In the genomic region with DNA sequence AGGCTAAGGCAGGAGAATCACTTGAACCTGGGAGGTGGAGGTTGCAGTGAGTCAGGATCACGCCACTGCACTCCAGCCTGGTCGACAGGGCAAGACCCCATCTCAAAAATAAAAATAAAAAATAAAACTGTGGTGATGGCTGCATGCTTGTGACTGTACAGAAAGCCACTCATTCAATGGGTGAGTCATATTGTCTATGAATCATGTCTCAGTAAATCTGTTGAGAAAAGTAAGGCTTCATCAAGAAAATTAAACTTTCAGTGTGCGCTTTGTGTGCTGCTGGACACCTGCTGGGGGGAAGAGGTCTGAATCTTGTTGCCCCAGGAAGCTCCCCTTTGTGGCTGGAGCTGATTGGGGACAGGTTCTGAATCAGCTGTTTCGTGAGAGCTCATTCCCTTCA, we compare ENCODE assay signal across 15 cellular contexts. TPM values are rescaled to one million over a fixed set of nuclear protein-coding genes. Genes with fewer than 3 reads are reported as not detected.
DNase-seq lines count a peak whose midpoint lies in the region; ATAC-seq and TF ChIP-seq lines count a peak whose summit lies in the region.
"Had no signal": no experiment of that assay in that cellular context is flagged by ENCODE, and none has a peak within 500 bp of the region (broad histone marks: within the 10 kb centered on the region; RNA-seq: fewer than 3 reads in every experiment).

No MANE protein-coding gene starts in this region.

- H3K9me3 ChIP-seq in endodermal cell (ENCODE audit: control insufficient read depth, low read length) = no peaks in the 10 kb centered on the region
- H3K9me3 ChIP-seq: left ventricle myocardium inferior had no signal

- H3K4me1 ChIP-seq in endodermal cell (ENCODE audit: control insufficient read depth, insufficient read depth, low read length) = no peaks in the 10 kb centered on the region
- H3K4me1 ChIP-seq: parathyroid adenoma had no signal

- no peaks in the 10 kb centered on the region for H3K27me3 Mint-ChIP-seq in activated naive CD8-positive, alpha-beta T cell
- no peaks in the 10 kb centered on the region for H3K27me3 Mint-ChIP-seq in activated naive CD8-positive, alpha-beta T cell treated with anti-CD3 and anti-CD28 coated beads for 36 hours
- no peaks in the 10 kb centered on the region for H3K27me3 Mint-ChIP-seq in endodermal cell (ENCODE audit: insufficient read depth)
- H3K27me3 Mint-ChIP-seq in T-cell = no peaks in the 10 kb centered on the region
- H3K27me3 Mint-ChIP-seq: CD4-positive, CD25-positive, alpha-beta regulatory T cell had no signal

- WGBS in endodermal cell (ENCODE audit: insufficient coverage in 1 of 2, insufficient read length in 1 of 2), 2 experiments = 75 to 96% methylated on average over 4 of the region's 4 CpGs

- POLR2A ChIA-PET in T-cell (lab: Charles Lee) = no interaction called here

- H3K9me3 Mint-ChIP-seq in activated naive CD8-positive, alpha-beta T cell (ENCODE audit: low read depth) = no peaks in the 10 kb centered on the region
- no peaks in the 10 kb centered on the region for H3K9me3 Mint-ChIP-seq in activated naive CD8-positive, alpha-beta T cell treated with anti-CD3 and anti-CD28 coated beads for 36 hours
- H3K9me3 Mint-ChIP-seq in endodermal cell (no peaks in the 10 kb centered on the region), T-cell (no peaks in the 10 kb centered on the region)
- H3K9me3 Mint-ChIP-seq: CD4-positive, CD25-positive, alpha-beta regulatory T cell had no signal

- peaks cover 7% of the 10 kb centered on the region for H3K36me3 Mint-ChIP-seq in activated naive CD8-positive, alpha-beta T cell
- peaks cover 14% of the 10 kb centered on the region for H3K36me3 Mint-ChIP-seq in activated naive CD8-positive, alpha-beta T cell treated with anti-CD3 and anti-CD28 coated beads for 36 hours
- H3K36me3 Mint-ChIP-seq in endodermal cell (ENCODE audit: low read depth) = peaks cover 54% of the 10 kb centered on the region
- peaks cover 71% of the 10 kb centered on the region for H3K36me3 Mint-ChIP-seq in T-cell

- no peak for TF ChIP-seq CTCF in endodermal cell (conservative IDR thresholded peaks at IDR 0.05)

- no peak overlapping the region for H3K4me3 ChIP-seq in endodermal cell (ENCODE audit: low read length)
- H3K4me3 ChIP-seq: left ventricle myocardium inferior had no signal

- ATAC-seq in T-cell (replicated peaks in 1 of 4) = no peak

- H3K27me3 ChIP-seq in endodermal cell (ENCODE audit: control insufficient read depth, insufficient read depth, low read length, poor library complexity, severe bottlenecking) = no peaks in the 10 kb centered on the region

- peaks cover 7% of the 10 kb centered on the region for H3K4me1 Mint-ChIP-seq in activated naive CD8-positive, alpha-beta T cell (ENCODE audit: low read depth)
- H3K4me1 Mint-ChIP-seq in activated naive CD8-positive, alpha-beta T cell treated with anti-CD3 and anti-CD28 coated beads for 36 hours = peaks cover 2% of the 10 kb centered on the region
- H3K4me1 Mint-ChIP-seq in endodermal cell (no peaks in the 10 kb centered on the region), T-cell (peaks cover 0 to 16% (median 0%) of the 10 kb centered on the region in 3 donors)

- peaks cover 35% of the 10 kb centered on the region for H3K36me3 ChIP-seq in endodermal cell (ENCODE audit: control insufficient read depth, insufficient read depth, low read length)

- no peak for DNase-seq in activated naive CD8-positive, alpha-beta T cell treated with anti-CD3 and anti-CD28 coated beads for 36 hours
- DNase-seq in RPMI7951 (ENCODE audit: low read depth) = peak; percentile 58
- no peak for DNase-seq in endodermal cell
- DNase-seq in stromal cell of bone marrow (ENCODE audit: low read depth) = peak; percentile 36
- no peak for DNase-seq in T-cell
- DNase-seq in globus pallidus (ENCODE audit: low spot score) = no peak
- DNase-seq in superior temporal gyrus (ENCODE audit: extremely low spot score) = no peak
- DNase-seq: caudate nucleus; CD4-positive, CD25-positive, alpha-beta regulatory T cell; foreskin melanocyte; left ventricle myocardium inferior; NCI-H1694; stimulated activated CD4-positive, alpha-beta T cell treated with anti-CD3 and anti-CD28 coated beads, Interleukin-2, amount 100 ng/mL, for 24 hours had no signal

- no peak overlapping the region for H3K9ac ChIP-seq in endodermal cell (ENCODE audit: extremely low read depth, low read length, poor library complexity, severe bottlenecking)
- H3K9ac ChIP-seq: parathyroid adenoma had no signal

- H3K27ac Mint-ChIP-seq in activated naive CD8-positive, alpha-beta T cell = peak overlapping the region; percentile 41
- H3K27ac Mint-ChIP-seq in activated naive CD8-positive, alpha-beta T cell treated with anti-CD3 and anti-CD28 coated beads for 36 hours = no peak overlapping the region
- H3K27ac Mint-ChIP-seq in endodermal cell (peak overlapping the region; percentile 58), T-cell (no peak overlapping the region)

- no peak overlapping the region for H3K27ac ChIP-seq in endodermal cell (ENCODE audit: low read depth, low read length)
- H3K27ac ChIP-seq: parathyroid adenoma had no signal

- CTCF ChIA-PET in T-cell (lab: Charles Lee) = no interaction called here

- H3K4me3 Mint-ChIP-seq in activated naive CD8-positive, alpha-beta T cell = no peak overlapping the region
- H3K4me3 Mint-ChIP-seq in activated naive CD8-positive, alpha-beta T cell treated with anti-CD3 and anti-CD28 coated beads for 36 hours = no peak overlapping the region
- H3K4me3 Mint-ChIP-seq in endodermal cell = no peak overlapping the region
- H3K4me3 Mint-ChIP-seq in T-cell = no peak overlapping the region
- H3K4me3 Mint-ChIP-seq: CD4-positive, CD25-positive, alpha-beta regulatory T cell had no signal

RNA-seq across cellular contexts. Expression of a gene that starts 11.3 kb away (rescaled TPM):
- 10 to 100 TPM; 24.3 to 26.7 TPM for total RNA-seq in activated naive CD8-positive, alpha-beta T cell treated with anti-CD3 and anti-CD28 coated beads for 36 hours
- total RNA-seq in RPMI7951 (2014; rRNA removed; shearing (Covaris generic)) = 31.8 and 35.1 TPM in 2 replicates
- 10 to 100 TPM; 22.4 to 26.3 TPM for total RNA-seq in endodermal cell
- polyA plus RNA-seq in endodermal cell (2013, experiment 1 of 2) = 36.2 TPM
- 39.9 TPM for polyA plus RNA-seq in endodermal cell (2013, experiment 2 of 2)
- total RNA-seq in T-cell = 10 to 100 TPM; 17.5 to 29.4 (median 25.9) TPM

Comparison
In these comparisons a context has a peak if more than half of its experiments do, and no peak if none do; other contexts are left out.
1. H3K27ac Mint-ChIP-seq: peak in activated naive CD8-positive, alpha-beta T cell (single experiment) and endodermal cell (single experiment); none in activated naive CD8-positive, alpha-beta T cell treated with anti-CD3 and anti-CD28 coated beads for 36 hours (single experiment) and T-cell (0 of 2).
2. DNase-seq: peak in RPMI7951 (single experiment) and stromal cell of bone marrow (single experiment); none in activated naive CD8-positive, alpha-beta T cell treated with anti-CD3 and anti-CD28 coated beads for 36 hours (single experiment), endodermal cell (single experiment), T-cell (0 of 34), globus pallidus (single experiment) and superior temporal gyrus (single experiment).